20 cellular contexts compared by ENCODE assay signal in genomic region chr4:8938623-8939022, GRCh38.
A peak's percentile ranks its signal among the peaks of the same experiment; 100 is the strongest.
DNase-seq lines count a peak whose midpoint lies in the region; ATAC-seq and TF ChIP-seq lines count a peak whose summit lies in the region.
"Had no signal": no experiment of that assay in that cellular context is flagged by ENCODE, and none has a peak within 500 bp of the region (broad histone marks: within the 10 kb centered on the region; RNA-seq: fewer than 3 reads in every experiment).

No MANE protein-coding gene starts in this region.

- no peak overlapping the region for H3K9ac ChIP-seq in SK-N-SH

- no peak for TF ChIP-seq EP300 in SK-N-SH (IDR thresholded peaks at IDR 0.05; ENCODE audit: borderline replicate concordance in 1 of 2, low read depth in 1 of 2, low read length in 1 of 2)

- H3K4me1 ChIP-seq in SK-N-SH (ENCODE audit: control insufficient read depth in 1 of 2, insufficient read depth in 2 of 2, low read depth in 1 of 2, low read length in 1 of 2): no peaks in the 10 kb centered on the region
- H3K4me1 ChIP-seq: A549 had no signal

- TF ChIP-seq CTCF in SK-N-SH (IDR thresholded peaks at IDR 0.05): no peak
- no peak for TF ChIP-seq CTCF in GM13977 (IDR thresholded peaks at IDR 0.05; ENCODE audit: extremely low read depth, insufficient read depth, missing control alignments)

- H3K9me2 ChIP-seq in SK-N-SH: no peaks in the 10 kb centered on the region

- H3K27ac ChIP-seq in SK-N-SH (ENCODE audit: low read depth in 2 of 2, low read length in 1 of 2): no peak overlapping the region
- H3K27ac ChIP-seq: 22Rv1, A549, C4-2B, HL-60 had no signal

- CTCF ChIA-PET in SK-N-SH (lab: Yijun Ruan, JAX): interaction anchor here (2.7 kb wide), 1 partner anchor 21 kb away, joined by 13 read pairs; no protein-coding TSS in a partner anchor

- H3K4me3 ChIP-seq in SK-N-SH (ENCODE audit: low read depth in 2 of 2, low read length in 1 of 2): no peak overlapping the region
- H3K4me3 ChIP-seq: A549 had no signal

- no peaks in the 10 kb centered on the region for H4K20me1 ChIP-seq in SK-N-SH (ENCODE audit: insufficient read depth)

- in situ Hi-C loops in GM13977 (cut with MboI; ENCODE audit: low pct_unique_long_range_greater_than_20kb, low sequenced_read_pairs, unreplicated experiment): no loop called here

- DNase-seq in SK-N-SH (peak; percentile 7), GM13977 (ENCODE audit: low spot score) (peak; percentile 11), germinal center (ENCODE audit: low spot score) (peak; percentile 1), hepatic stellate cell (ENCODE audit: low spot score) (no peak)
- no peak for DNase-seq in activated CD4-positive, alpha-beta T cell treated with anti-CD3 and anti-CD28 coated beads for 1 hour
- no peak for DNase-seq in activated naive CD4-positive, alpha-beta T cell (lab: John Stamatoyannopoulos, UW)
- DNase-seq: AML-193; CD4-positive, alpha-beta T cell; COR-L47; DMS 273 treated with DMSO at 0.1 percent for 48 hours; DMS53; DND-41; EL; GOT3; HCEC 1CT had no signal

- H3K36me3 ChIP-seq in SK-N-SH (replicated peaks in 1 of 2; ENCODE audit: control insufficient read depth in 1 of 2, insufficient read depth in 2 of 2, low read length in 1 of 2): no peaks in the 10 kb centered on the region

- no peak overlapping the region for H3K4me2 ChIP-seq in SK-N-SH
- H3K4me2 ChIP-seq: A549 had no signal

- POLR2A ChIA-PET in SK-N-SH (lab: Yijun Ruan, JAX): no interaction called here

- WGBS in SK-N-SH (ENCODE audit: low lambda C conversion rate): 0% methylated on average over 2 of the region's 5 CpGs

- no peak overlapping the region for H2AFZ ChIP-seq in SK-N-SH (ENCODE audit: low read depth)

- no peak for ATAC-seq in SK-N-SH treated with all-trans-retinoic acid at 6 μM for 48 hours
- ATAC-seq: A549 had no signal

- H3K27me3 ChIP-seq in SK-N-SH (ENCODE audit: insufficient read depth): no peaks in the 10 kb centered on the region

- H3K9me3 ChIP-seq in SK-N-SH: no peaks in the 10 kb centered on the region
- H3K9me3 ChIP-seq: A549 had no signal

- H3K79me2 ChIP-seq in SK-N-SH (ENCODE audit: insufficient read depth): no peaks in the 10 kb centered on the region

- TF ChIP-seq RAD21 in SK-N-SH (IDR thresholded peaks at IDR 0.05; ENCODE audit: low read length): no peak

- no peaks in the 10 kb centered on the region for H3F3A ChIP-seq in SK-N-SH (replicated peaks; ENCODE audit: insufficient read depth)

TF ChIP-seq in SK-N-SH, 30 proteins besides CTCF, POLR2A, EP300 and RAD21:
- no peak for TF ChIP-seq PBX3 (IDR thresholded peaks at IDR 0.05)
- no peak for TF ChIP-seq MEF2A (IDR thresholded peaks at IDR 0.05; ENCODE audit: borderline replicate concordance, low read depth)
- TF ChIP-seq FOSL2 (IDR thresholded peaks at IDR 0.05; ENCODE audit: borderline replicate concordance, low read depth): no peak
- no peak for TF ChIP-seq NRF1 (IDR thresholded peaks at IDR 0.05; ENCODE audit: low read depth, low read length)
- TF ChIP-seq REST (IDR thresholded peaks at IDR 0.05; ENCODE audit: low read depth, low read length): no peak
- TF ChIP-seq GABPA (IDR thresholded peaks at IDR 0.05; ENCODE audit: low read depth): no peak

TF ChIP-seq in SK-N-SH treated with all-trans-retinoic acid at 6 μM for 48 hours, 23 proteins besides CTCF, POLR2A, EP300 and RAD21:
- TF ChIP-seq PATZ1 (CRISPR knock-in tag; IDR thresholded peaks at IDR 0.05; ENCODE audit: borderline replicate concordance): no peak
- no peak for TF ChIP-seq SNAI2 (CRISPR knock-in tag; IDR thresholded peaks at IDR 0.05)
- TF ChIP-seq ZNF8 (CRISPR knock-in tag; IDR thresholded peaks at IDR 0.05): no peak
- TF ChIP-seq TOX (CRISPR knock-in tag; IDR thresholded peaks at IDR 0.05; ENCODE audit: borderline replicate concordance): no peak
- TF ChIP-seq CSRNP3 (CRISPR knock-in tag; IDR thresholded peaks at IDR 0.05): no peak
- TF ChIP-seq ZNF565 (CRISPR knock-in tag; conservative IDR thresholded peaks at IDR 0.05; ENCODE audit: low read depth): no peak
- no peak for TF ChIP-seq ESRRG (CRISPR knock-in tag; IDR thresholded peaks at IDR 0.05)
- no peak for TF ChIP-seq OSR1 (CRISPR knock-in tag; IDR thresholded peaks at IDR 0.05)
- TF ChIP-seq PPARA (CRISPR knock-in tag; IDR thresholded peaks at IDR 0.05; ENCODE audit: borderline replicate concordance): no peak
- no peak for TF ChIP-seq POU6F1 (CRISPR knock-in tag; IDR thresholded peaks at IDR 0.05; ENCODE audit: borderline replicate concordance, low read depth)
- TF ChIP-seq BACH2 (CRISPR knock-in tag; IDR thresholded peaks at IDR 0.05; ENCODE audit: borderline replicate concordance): no peak
- no peak for TF ChIP-seq ZFP3 (CRISPR knock-in tag; IDR thresholded peaks at IDR 0.05)
- TF ChIP-seq GLIS3 (CRISPR knock-in tag; IDR thresholded peaks at IDR 0.05): no peak
- no peak for TF ChIP-seq CREB5 (CRISPR knock-in tag; IDR thresholded peaks at IDR 0.05; ENCODE audit: low read depth)
- TF ChIP-seq ISL1 (CRISPR knock-in tag; IDR thresholded peaks at IDR 0.05): no peak
- TF ChIP-seq CSDC2 (CRISPR knock-in tag; IDR thresholded peaks at IDR 0.05): no peak
- TF ChIP-seq ARNTL (CRISPR knock-in tag; IDR thresholded peaks at IDR 0.05; ENCODE audit: borderline replicate concordance, low read depth): no peak

Comparison
In these comparisons a context has a peak if more than half of its experiments do, and no peak if none do; other contexts are left out.
1. DNase-seq: peak in SK-N-SH (single experiment), GM13977 (single experiment) and germinal center (single experiment); none in activated CD4-positive, alpha-beta T cell treated with anti-CD3 and anti-CD28 coated beads for 1 hour (single experiment), activated naive CD4-positive, alpha-beta T cell (0 of 4) and hepatic stellate cell (single experiment).